1 cellular context compared by ENCODE assay signal in genomic region chr19:55216461-55217198, GRCh38.
A peak's percentile ranks its signal among the peaks of the same experiment; 100 is the strongest.
TF ChIP-seq lines count a peak whose summit lies in the region.

No MANE protein-coding gene starts in this region.

TF ChIP-seq in K562, 482 proteins besides CTCF, POLR2A, EP300 and RAD21 (continued from another document and continues in another):
- peak; percentile 37 to 69; a peak in 3 of 4 replicates for TF ChIP-seq NRF1 (conservative IDR thresholded peaks at IDR 0.05 in 1 of 2, IDR thresholded peaks at IDR 0.05 in 1 of 2)
- peak; percentile 62; the same call in 1 of the 2 replicates for TF ChIP-seq ATF6 (CRISPR knock-in tag; IDR thresholded peaks at IDR 0.05)
- TF ChIP-seq KLF10 (CRISPR knock-in tag; IDR thresholded peaks at IDR 0.05) = no peak
- TF ChIP-seq GATA2 (CRISPR knock-in tag; IDR thresholded peaks at IDR 0.05) = peak; percentile 93
- TF ChIP-seq TCF7L2 (IDR thresholded peaks at IDR 0.05; ENCODE audit: low read depth, low read length) = no peak
- TF ChIP-seq KLF13 (tag; IDR thresholded peaks at IDR 0.05; ENCODE audit: borderline replicate concordance, low read depth) = peak; percentile 76; the same call in 1 of the 2 replicates
- peak; percentile 41 for TF ChIP-seq FIP1L1 (IDR thresholded peaks at IDR 0.05; ENCODE audit: low read depth, low read length, poor library complexity, severe bottlenecking)
- peak; percentile 82 for TF ChIP-seq NR2C2 (CRISPR knock-in tag; IDR thresholded peaks at IDR 0.05)
- no peak; the same call in 1 of the 2 replicates for TF ChIP-seq NR2C2 (tag; IDR thresholded peaks at IDR 0.05)
- TF ChIP-seq ZNF408 (CRISPR knock-in tag; IDR thresholded peaks at IDR 0.05; ENCODE audit: low read depth) = no peak
- no peak; a peak in 1 of 4 replicates for TF ChIP-seq ZNF318 (IDR thresholded peaks at IDR 0.05; ENCODE audit: borderline replicate concordance in 1 of 2, low read depth in 1 of 2)
- TF ChIP-seq ZC3H8 (IDR thresholded peaks at IDR 0.05) = 0 out of 2 replicates have a peak, but pooled peaks have one; percentile 57
- TF ChIP-seq ELF1 (tag; IDR thresholded peaks at IDR 0.05) = peak; percentile 98
- peak; percentile 51 for TF ChIP-seq EGR1 (conservative IDR thresholded peaks at IDR 0.05)
- TF ChIP-seq ZNF224 (CRISPR knock-in tag; IDR thresholded peaks at IDR 0.05) = peak; percentile 95
- TF ChIP-seq TRIM24 (IDR thresholded peaks at IDR 0.05) = no peak; a peak in 1 of 4 replicates
- TF ChIP-seq HDGF (IDR thresholded peaks at IDR 0.05) = no peak
- 0 out of 2 replicates have a peak, but pooled peaks have one; percentile 19 for TF ChIP-seq ZNF830 (CRISPR knock-in tag; IDR thresholded peaks at IDR 0.05)
- no peak for TF ChIP-seq ZFP1 (CRISPR knock-in tag; IDR thresholded peaks at IDR 0.05)
- TF ChIP-seq PKNOX1 (IDR thresholded peaks at IDR 0.05) = peak; percentile 88
- peak in 1 of 2 experiments; percentile 87; a peak in 1 of 4 replicates for TF ChIP-seq KDM4B (IDR thresholded peaks at IDR 0.05; ENCODE audit: borderline replicate concordance in 2 of 2, low read depth in 1 of 2)
- TF ChIP-seq ZNF518B (CRISPR knock-in tag; IDR thresholded peaks at IDR 0.05) = no peak
- TF ChIP-seq ZSCAN29 (IDR thresholded peaks at IDR 0.05) = peak; percentile 93
- peak; percentile 43 for TF ChIP-seq SMAD1 (IDR thresholded peaks at IDR 0.05; ENCODE audit: low read depth, low read length, partially characterized antibody)
- TF ChIP-seq ARID2 (IDR thresholded peaks at IDR 0.05) = no peak
- no peak for TF ChIP-seq ARHGAP35 (IDR thresholded peaks at IDR 0.05; ENCODE audit: partially characterized antibody)
- TF ChIP-seq ZNF655 (CRISPR knock-in tag; IDR thresholded peaks at IDR 0.05) = no peak
- no peak; the same call in none of the 2 replicates for TF ChIP-seq TAF7 (tag; IDR thresholded peaks at IDR 0.05)
- 0 out of 2 replicates have a peak, but pooled peaks have one; percentile 63 for TF ChIP-seq HEY1 (CRISPR knock-in tag; IDR thresholded peaks at IDR 0.05; ENCODE audit: borderline replicate concordance)
- TF ChIP-seq CREBBP (IDR thresholded peaks at IDR 0.05; ENCODE audit: low read depth, low read length) = peak; percentile 64
- TF ChIP-seq KLF1 (tag; IDR thresholded peaks at IDR 0.05) = peak; percentile 82
- no peak for TF ChIP-seq HOMEZ (CRISPR knock-in tag; IDR thresholded peaks at IDR 0.05)
- no peak for TF ChIP-seq BCLAF1 (IDR thresholded peaks at IDR 0.05; ENCODE audit: borderline replicate concordance in 1 of 2, control insufficient read depth in 1 of 2, low read depth in 2 of 2, low read length in 1 of 2)
- TF ChIP-seq PHF8 (IDR thresholded peaks at IDR 0.05; ENCODE audit: borderline replicate concordance, low read length) = peak; percentile 59; the same call in 1 of the 2 replicates
- TF ChIP-seq MAFG (tag; conservative IDR thresholded peaks at IDR 0.05) = peak; percentile 92
- TF ChIP-seq SAP30 (IDR thresholded peaks at IDR 0.05; ENCODE audit: borderline replicate concordance, insufficient read depth, low read depth, low read length, poor library complexity, severe bottlenecking) = peak; percentile 98
- TF ChIP-seq E2F6 (IDR thresholded peaks at IDR 0.05; ENCODE audit: borderline replicate concordance in 1 of 2, extremely low read depth in 1 of 2, insufficient read depth in 1 of 2, insufficient read length in 1 of 2, low read depth in 1 of 2, low read length in 1 of 2, poor library complexity in 1 of 2, severe bottlenecking in 1 of 2) = peak; percentile 56 to 63
- no peak for TF ChIP-seq ZNF239 (CRISPR knock-in tag; IDR thresholded peaks at IDR 0.05)
- no peak for TF ChIP-seq MED1 (CRISPR knock-in tag; IDR thresholded peaks at IDR 0.05; ENCODE audit: borderline replicate concordance)
